Comparison of ENCODE assay signal across 1 cellular context in the genomic region with DNA sequence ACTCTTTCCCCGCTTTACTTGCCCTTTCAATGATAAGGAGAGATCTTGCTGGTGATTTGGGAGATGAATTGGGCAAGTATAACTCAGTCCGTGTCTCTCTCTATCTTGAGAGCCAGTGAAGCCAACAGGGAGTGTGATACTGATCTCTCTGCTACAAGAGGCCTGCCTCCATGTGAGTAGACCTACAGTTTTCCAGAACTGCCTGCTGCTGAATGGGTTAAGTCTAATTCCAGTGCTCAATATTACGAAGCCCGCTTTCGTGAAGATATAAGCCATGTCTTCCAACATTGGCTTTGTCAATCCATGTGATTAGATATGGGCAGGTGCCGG.
TF ChIP-seq lines count a peak whose summit lies in the region.

No MANE protein-coding gene starts in this region.

TF ChIP-seq in K562, 482 proteins besides CTCF, POLR2A, EP300 and RAD21 (continued from another document):
- TF ChIP-seq, protein P1, sequence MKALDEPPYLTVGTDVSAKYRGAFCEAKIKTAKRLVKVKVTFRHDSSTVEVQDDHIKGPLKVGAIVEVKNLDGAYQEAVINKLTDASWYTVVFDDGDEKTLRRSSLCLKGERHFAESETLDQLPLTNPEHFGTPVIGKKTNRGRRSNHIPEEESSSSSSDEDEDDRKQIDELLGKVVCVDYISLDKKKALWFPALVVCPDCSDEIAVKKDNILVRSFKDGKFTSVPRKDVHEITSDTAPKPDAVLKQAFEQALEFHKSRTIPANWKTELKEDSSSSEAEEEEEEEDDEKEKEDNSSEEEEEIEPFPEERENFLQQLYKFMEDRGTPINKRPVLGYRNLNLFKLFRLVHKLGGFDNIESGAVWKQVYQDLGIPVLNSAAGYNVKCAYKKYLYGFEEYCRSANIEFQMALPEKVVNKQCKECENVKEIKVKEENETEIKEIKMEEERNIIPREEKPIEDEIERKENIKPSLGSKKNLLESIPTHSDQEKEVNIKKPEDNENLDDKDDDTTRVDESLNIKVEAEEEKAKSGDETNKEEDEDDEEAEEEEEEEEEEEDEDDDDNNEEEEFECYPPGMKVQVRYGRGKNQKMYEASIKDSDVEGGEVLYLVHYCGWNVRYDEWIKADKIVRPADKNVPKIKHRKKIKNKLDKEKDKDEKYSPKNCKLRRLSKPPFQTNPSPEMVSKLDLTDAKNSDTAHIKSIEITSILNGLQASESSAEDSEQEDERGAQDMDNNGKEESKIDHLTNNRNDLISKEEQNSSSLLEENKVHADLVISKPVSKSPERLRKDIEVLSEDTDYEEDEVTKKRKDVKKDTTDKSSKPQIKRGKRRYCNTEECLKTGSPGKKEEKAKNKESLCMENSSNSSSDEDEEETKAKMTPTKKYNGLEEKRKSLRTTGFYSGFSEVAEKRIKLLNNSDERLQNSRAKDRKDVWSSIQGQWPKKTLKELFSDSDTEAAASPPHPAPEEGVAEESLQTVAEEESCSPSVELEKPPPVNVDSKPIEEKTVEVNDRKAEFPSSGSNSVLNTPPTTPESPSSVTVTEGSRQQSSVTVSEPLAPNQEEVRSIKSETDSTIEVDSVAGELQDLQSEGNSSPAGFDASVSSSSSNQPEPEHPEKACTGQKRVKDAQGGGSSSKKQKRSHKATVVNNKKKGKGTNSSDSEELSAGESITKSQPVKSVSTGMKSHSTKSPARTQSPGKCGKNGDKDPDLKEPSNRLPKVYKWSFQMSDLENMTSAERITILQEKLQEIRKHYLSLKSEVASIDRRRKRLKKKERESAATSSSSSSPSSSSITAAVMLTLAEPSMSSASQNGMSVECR (CRISPR knock-in tag; IDR thresholded peaks at IDR 0.05), result no peak
- TF ChIP-seq ZSCAN29 (IDR thresholded peaks at IDR 0.05) (no peak), CAMTA2 (CRISPR knock-in tag; conservative IDR thresholded peaks at IDR 0.05) (no peak), JUN (IDR thresholded peaks at IDR 0.05; ENCODE audit: borderline replicate concordance, low read depth, low read length) (no peak), JUN (CRISPR knock-in tag; IDR thresholded peaks at IDR 0.05; ENCODE audit: borderline replicate concordance) (no peak), FOS (IDR thresholded peaks at IDR 0.05; ENCODE audit: extremely low read depth, insufficient read length) (no peak), TCF3 (CRISPR knock-in tag; IDR thresholded peaks at IDR 0.05) (no peak), DMBX1 (CRISPR knock-in tag; IDR thresholded peaks at IDR 0.05; ENCODE audit: borderline replicate concordance) (peak; percentile 46; the same call in 1 of the 2 replicates), TEAD4 (IDR thresholded peaks at IDR 0.05; ENCODE audit: low read length) (no peak), TEAD4 (CRISPR knock-in tag; IDR thresholded peaks at IDR 0.05; ENCODE audit: borderline replicate concordance) (no peak), TGIF2 (CRISPR knock-in tag; IDR thresholded peaks at IDR 0.05) (no peak), ZNF316 (IDR thresholded peaks at IDR 0.05) (no peak), SRF (CRISPR knock-in tag; IDR thresholded peaks at IDR 0.05) (no peak), GATAD2A (IDR thresholded peaks at IDR 0.05) (0 out of 2 replicates have a peak, but pooled peaks have one; percentile 25), HMGN3 (IDR thresholded peaks at IDR 0.05; ENCODE audit: borderline replicate concordance, extremely low read depth, insufficient read length, low read depth, low read length) (no peak), RNF2 (IDR thresholded peaks at IDR 0.05) (no peak), MTA1 (IDR thresholded peaks at IDR 0.05; ENCODE audit: borderline replicate concordance) (0 out of 2 replicates have a peak, but pooled peaks have one; percentile 53), GABPA (tag; conservative IDR thresholded peaks at IDR 0.05; ENCODE audit: low read depth) (no peak), TEAD2 (tag; IDR thresholded peaks at IDR 0.05) (no peak)
- TF ChIP-seq, protein P2, sequence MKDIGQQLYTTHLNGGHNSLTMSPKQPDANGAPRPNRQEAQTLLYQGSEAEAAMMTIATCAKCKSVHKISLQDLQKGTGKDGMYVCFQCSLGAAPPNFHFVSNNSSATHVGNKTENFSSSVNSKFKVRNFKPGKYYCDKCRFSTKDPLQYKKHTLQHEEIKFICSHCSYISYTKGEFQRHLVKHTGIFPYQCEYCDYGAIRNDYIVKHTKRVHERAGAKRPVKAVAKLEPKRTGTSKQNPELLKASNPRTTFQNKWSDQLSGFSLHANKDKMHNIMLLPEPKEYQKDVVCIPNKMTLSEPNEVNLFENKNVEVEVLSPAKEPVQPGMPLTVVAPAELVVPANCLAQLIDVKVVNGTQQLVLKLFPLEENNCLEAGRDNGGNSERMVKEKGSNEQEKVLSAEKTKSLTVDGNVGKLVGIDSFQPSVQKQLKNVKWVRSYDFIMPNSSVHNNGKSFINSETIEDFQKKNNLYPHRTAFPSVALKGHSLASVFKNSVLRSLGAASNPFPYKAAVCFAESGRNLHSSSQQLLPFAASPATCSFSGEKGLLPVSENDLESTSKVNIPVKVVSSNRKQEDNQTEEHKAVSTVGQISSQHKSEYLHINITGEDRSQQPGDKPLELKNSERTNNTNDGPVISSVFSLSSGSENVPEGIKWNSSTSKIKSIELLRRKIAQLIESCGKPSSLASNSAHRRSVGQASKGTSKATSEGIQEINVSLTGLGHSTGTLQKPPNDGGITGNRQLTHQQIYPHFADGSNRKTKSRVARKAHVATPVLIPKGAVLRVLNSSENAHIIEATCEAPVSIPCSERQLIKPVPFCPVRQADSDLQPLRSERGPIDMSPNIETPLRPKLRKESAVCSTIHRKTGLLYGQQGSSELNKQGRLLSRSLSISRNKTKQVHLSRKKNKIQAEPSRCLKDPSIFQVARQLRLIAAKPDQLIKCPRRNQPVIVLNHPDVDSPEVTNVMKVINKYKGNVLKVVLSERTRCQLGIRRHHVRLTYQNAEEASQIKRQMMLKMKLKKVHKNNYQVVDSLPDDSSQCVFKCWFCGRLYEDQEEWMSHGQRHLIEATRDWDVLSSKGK (CRISPR knock-in tag; IDR thresholded peaks at IDR 0.05), result no peak
- TF ChIP-seq, protein P3, sequence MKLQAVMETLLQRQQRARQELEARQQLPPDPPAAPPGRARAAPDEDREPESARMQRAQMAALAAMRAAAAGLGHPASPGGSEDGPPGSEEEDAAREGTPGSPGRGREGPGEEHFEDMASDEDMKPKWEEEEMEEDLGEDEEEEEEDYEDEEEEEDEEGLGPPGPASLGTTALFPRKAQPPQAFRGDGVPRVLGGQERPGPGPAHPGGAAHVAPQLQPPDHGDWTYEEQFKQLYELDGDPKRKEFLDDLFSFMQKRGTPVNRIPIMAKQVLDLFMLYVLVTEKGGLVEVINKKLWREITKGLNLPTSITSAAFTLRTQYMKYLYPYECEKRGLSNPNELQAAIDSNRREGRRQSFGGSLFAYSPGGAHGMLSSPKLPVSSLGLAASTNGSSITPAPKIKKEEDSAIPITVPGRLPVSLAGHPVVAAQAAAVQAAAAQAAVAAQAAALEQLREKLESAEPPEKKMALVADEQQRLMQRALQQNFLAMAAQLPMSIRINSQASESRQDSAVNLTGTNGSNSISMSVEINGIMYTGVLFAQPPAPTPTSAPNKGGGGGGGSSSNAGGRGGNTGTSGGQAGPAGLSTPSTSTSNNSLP (IDR thresholded peaks at IDR 0.05; ENCODE audit: borderline replicate concordance, low read depth, low read length), result no peak
TF ChIP-seq in K562: peak in this region for 24.
